Comparison of ENCODE assay signal across 8 cellular contexts in the genomic region with DNA sequence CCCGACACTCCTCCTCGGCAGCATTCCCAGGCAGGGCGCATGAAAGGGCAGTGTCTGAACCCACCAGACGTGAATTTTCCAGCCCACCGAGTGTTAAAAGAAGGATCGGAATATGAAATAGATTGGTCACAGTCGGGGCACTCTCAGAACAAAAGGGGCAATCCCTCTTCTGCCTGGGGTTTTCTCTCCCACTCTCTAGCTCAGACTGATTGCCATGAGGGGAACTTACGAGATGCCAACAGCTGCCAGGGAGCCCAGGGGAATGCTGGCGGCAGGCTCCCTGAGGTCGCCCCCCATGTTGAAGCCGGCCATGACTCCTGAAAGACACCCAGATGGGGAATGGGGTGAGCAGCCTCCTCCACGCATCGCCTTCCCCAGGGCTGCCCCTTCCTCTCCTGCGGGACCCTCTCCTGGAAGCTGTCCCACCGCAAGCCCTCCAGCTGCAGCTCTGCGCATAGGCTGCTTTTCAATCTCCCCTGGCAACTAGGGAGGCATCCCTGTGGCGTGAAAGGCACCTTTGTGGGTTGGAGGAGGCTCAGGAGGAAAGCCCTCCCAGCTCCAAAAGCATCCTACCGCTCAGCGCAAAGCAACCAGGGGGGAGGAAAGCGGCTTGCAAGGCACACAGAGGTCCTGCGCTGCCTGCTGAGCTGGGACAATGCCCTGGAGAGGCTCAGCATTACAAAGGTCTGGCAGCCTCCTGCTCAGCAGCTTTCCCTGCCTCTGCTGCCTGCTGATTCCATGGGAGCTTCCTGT.
DNase-seq lines count a peak whose midpoint lies in the region; ATAC-seq and TF ChIP-seq lines count a peak whose summit lies in the region.

No MANE protein-coding gene starts in this region.

- TF ChIP-seq CTCF in fibroblast of lung (conservative IDR thresholded peaks at IDR 0.05 in 1 of 2, IDR thresholded peaks at IDR 0.05 in 1 of 2; ENCODE audit: low read depth in 1 of 2, low read length in 2 of 2), result no peak

- H3K9me3 Mint-ChIP-seq in activated naive CD4-positive, alpha-beta T cell treated with anti-CD3 and anti-CD28 coated beads, Interleukin-2, amount 10 ng/mL, durations not matched to agents 7 days and 5 days, result no peaks in the 10 kb centered on the region

- H2AFZ ChIP-seq in fibroblast of lung (ENCODE audit: low read length) (peak overlapping the region; percentile 54), trophoblast cell (ENCODE audit: insufficient read depth, low read length, poor library complexity) (no peak overlapping the region)

- H2BK120ac ChIP-seq in trophoblast cell (ENCODE audit: insufficient read depth, low read length, poor library complexity), result no peak overlapping the region

- no peaks in the 10 kb centered on the region for H4K20me1 ChIP-seq in fibroblast of lung (ENCODE audit: control insufficient read depth, extremely low read depth, insufficient read depth, low read length)

- H3K9me3 ChIP-seq in fibroblast of lung (ENCODE audit: control insufficient read depth, insufficient read depth, low read depth, low read length) (no peaks in the 10 kb centered on the region), trophoblast cell (ENCODE audit: insufficient read depth, low read depth, low read length) (no peaks in the 10 kb centered on the region)

- H2BK12ac ChIP-seq in trophoblast cell (ENCODE audit: low read length), result peak overlapping the region; percentile 21

- peaks cover 15% of the 10 kb centered on the region for H3K79me1 ChIP-seq in trophoblast cell (ENCODE audit: low read length)

- peak overlapping the region; percentile 11 for H3K14ac ChIP-seq in trophoblast cell (ENCODE audit: low read length)

- H3K9ac ChIP-seq in fibroblast of lung (ENCODE audit: insufficient read depth, low read length) (no peak overlapping the region), trophoblast cell (ENCODE audit: low read length) (no peak overlapping the region)

- H3K27ac Mint-ChIP-seq in activated naive CD4-positive, alpha-beta T cell treated with anti-CD3 and anti-CD28 coated beads, Interleukin-2, amount 10 ng/mL, durations not matched to agents 7 days and 5 days, result no peak overlapping the region

- H3K4ac ChIP-seq in trophoblast cell (ENCODE audit: low read depth, low read length), result peak overlapping the region; percentile 3

- no peak overlapping the region for H4K12ac ChIP-seq in trophoblast cell (ENCODE audit: low read depth, low read length)

- ATAC-seq in HG03025 (IDR thresholded peaks at IDR 0.05; ENCODE audit: low FRiP score, unreplicated experiment), result no peak

- no peak overlapping the region for H3K18ac ChIP-seq in trophoblast cell (ENCODE audit: low read length)

- H2BK5ac ChIP-seq in trophoblast cell (ENCODE audit: low read depth, low read length, poor library complexity), result no peak overlapping the region

- H3K4me2 ChIP-seq in fibroblast of lung (ENCODE audit: extremely low read depth, insufficient read depth, low read length), result no peak overlapping the region
- H3K4me2 ChIP-seq in trophoblast cell (ENCODE audit: low read length), result peak overlapping the region; percentile 26

- peaks cover 32% of the 10 kb centered on the region for H3K27me3 Mint-ChIP-seq in activated naive CD4-positive, alpha-beta T cell treated with anti-CD3 and anti-CD28 coated beads, Interleukin-2, amount 10 ng/mL, durations not matched to agents 7 days and 5 days

- CTCF ChIA-PET in activated naive CD4-positive, alpha-beta T cell treated with anti-CD3 and anti-CD28 coated beads, Interleukin-2, amount 10 ng/mL, durations not matched to agents 7 days and 5 days (lab: Charles Lee), result interaction anchor here (1.0 to 1.1 kb wide), 2 partner anchors 10 to 34 kb away, joined by 3 to 4 read pairs; no protein-coding TSS in a partner anchor

- H3K27ac ChIP-seq in fibroblast of lung (ENCODE audit: insufficient read depth, low read length), result peak overlapping the region; percentile 29
- H3K27ac ChIP-seq in trophoblast cell (ENCODE audit: low read depth, low read length), result no peak overlapping the region

- H3K27me3 ChIP-seq in fibroblast of lung (ENCODE audit: control insufficient read depth, insufficient read depth, low read length) (no peaks in the 10 kb centered on the region), trophoblast cell (ENCODE audit: insufficient read depth, low read length) (no peaks in the 10 kb centered on the region)

- H3K4me3 Mint-ChIP-seq in activated naive CD4-positive, alpha-beta T cell treated with anti-CD3 and anti-CD28 coated beads, Interleukin-2, amount 10 ng/mL, durations not matched to agents 7 days and 5 days, result no peak overlapping the region

- H3K79me2 ChIP-seq in fibroblast of lung (ENCODE audit: control insufficient read depth, insufficient read depth, low read length) (no peaks in the 10 kb centered on the region), trophoblast cell (ENCODE audit: control insufficient read depth, insufficient read depth, low read length, poor library complexity) (no peaks in the 10 kb centered on the region)

- H3K23ac ChIP-seq in trophoblast cell (ENCODE audit: low read length), result no peak overlapping the region

- H3K36me3 ChIP-seq in fibroblast of lung (ENCODE audit: control insufficient read depth, insufficient read depth, low read length) (no peaks in the 10 kb centered on the region), trophoblast cell (ENCODE audit: control insufficient read depth in 1 of 2, insufficient read depth in 2 of 2, low read length in 2 of 2) (no peaks in the 10 kb centered on the region)

- H4K8ac ChIP-seq in trophoblast cell (ENCODE audit: low read depth, low read length), result peak overlapping the region; percentile 18

- H4K91ac ChIP-seq in trophoblast cell (ENCODE audit: low read depth, low read length), result peak overlapping the region; percentile 20

- no CpG with 5 or more reads among the region's 21 CpGs for WGBS in trophoblast cell (ENCODE audit: extremely low coverage, insufficient coverage, insufficient read length)

- H2AK5ac ChIP-seq in trophoblast cell (ENCODE audit: low read length), result no peak overlapping the region

- DNase-seq in ELF-1 (ENCODE audit: low read depth, low spot score) (peak; percentile 88), NCI-H146 treated with DMSO at 0.1 percent for 48 hours (lab: John Stamatoyannopoulos, UW; ENCODE audit: unreplicated experiment) (peak; percentile 81), fibroblast of lung (ENCODE audit: low read depth in 2 of 2) (peak in 1 of 2 donors; percentile 67), trophoblast cell (peak in 1 of 2 donors; percentile 1)
- DNase-seq in activated CD4-positive, alpha-beta T cell treated with anti-CD3 and anti-CD28 coated beads, Interleukin-2, amount 50 U/mL, for 4 hours, result no peak
- no peak for DNase-seq in stimulated activated naive CD4-positive, alpha-beta T cell (lab: John Stamatoyannopoulos, UW)
- no peak for DNase-seq in activated naive CD4-positive, alpha-beta T cell treated with anti-CD3 and anti-CD28 coated beads, Interleukin-2, amount 10 ng/mL, durations not matched to agents 7 days and 5 days

- H3K4me1 Mint-ChIP-seq in activated naive CD4-positive, alpha-beta T cell treated with anti-CD3 and anti-CD28 coated beads, Interleukin-2, amount 10 ng/mL, durations not matched to agents 7 days and 5 days, result peaks cover 51% of the 10 kb centered on the region

- H3K4me1 ChIP-seq in fibroblast of lung (ENCODE audit: control insufficient read depth, extremely low read depth, insufficient read depth, low read length) (peaks cover 32% of the 10 kb centered on the region), trophoblast cell (ENCODE audit: control insufficient read depth in 1 of 2, insufficient read depth in 2 of 2, low read length in 2 of 2) (peaks cover 20 to 27% of the 10 kb centered on the region in 2 experiments)

- H3K4me3 ChIP-seq in fibroblast of lung (replicated peaks in 1 of 4; ENCODE audit: control extremely low read depth in 1 of 4, insufficient read depth in 1 of 4, low read depth in 3 of 4, low read length in 4 of 4), result peak overlapping the region in 1 of 4 experiments; percentile 9
- no peak overlapping the region for H3K4me3 ChIP-seq in trophoblast cell (ENCODE audit: low read depth, low read length)

- no peaks in the 10 kb centered on the region for H3K36me3 Mint-ChIP-seq in activated naive CD4-positive, alpha-beta T cell treated with anti-CD3 and anti-CD28 coated beads, Interleukin-2, amount 10 ng/mL, durations not matched to agents 7 days and 5 days

Comparison
In these comparisons a context has a peak if more than half of its experiments do, and no peak if none do; other contexts are left out.
1. DNase-seq: peak in ELF-1 (single experiment) and NCI-H146 treated with DMSO at 0.1 percent for 48 hours (single experiment); none in activated CD4-positive, alpha-beta T cell treated with anti-CD3 and anti-CD28 coated beads, Interleukin-2, amount 50 U/mL, for 4 hours (0 of 2), stimulated activated naive CD4-positive, alpha-beta T cell (0 of 6) and activated naive CD4-positive, alpha-beta T cell treated with anti-CD3 and anti-CD28 coated beads, Interleukin-2, amount 10 ng/mL, durations not matched to agents 7 days and 5 days (single experiment).